ENCODE assay signal across 19 cellular contexts in the genomic region with DNA sequence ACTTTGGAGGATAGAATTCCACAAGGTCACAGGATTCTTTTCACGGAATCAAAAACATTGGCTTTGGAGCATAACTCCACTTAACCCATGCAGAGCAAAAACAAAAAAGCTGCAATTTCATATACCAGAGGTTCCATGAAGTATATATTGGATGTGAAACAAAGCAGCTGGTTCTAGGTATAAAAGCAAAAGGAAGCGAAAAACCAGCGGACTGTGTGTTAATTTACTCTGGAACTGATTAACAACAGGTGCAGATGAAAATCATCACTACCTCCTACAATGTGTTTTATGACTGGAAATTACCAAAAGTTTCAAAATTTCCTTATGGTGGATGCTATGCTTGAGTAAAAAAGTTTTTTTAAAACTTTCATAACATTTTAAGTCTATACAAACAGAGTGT.
DNase-seq lines count a peak whose midpoint lies in the region; ATAC-seq, FAIRE-seq and TF ChIP-seq lines count a peak whose summit lies in the region.
"Had no signal": no experiment of that assay in that cellular context is flagged by ENCODE, and none has a peak within 500 bp of the region (broad histone marks: within the 10 kb centered on the region; RNA-seq: fewer than 3 reads in every experiment).

No MANE protein-coding gene starts in this region.

- DNase-seq in D721Med (ENCODE audit: insufficient read length, low spot score) = no peak
- peak; percentile 1 for DNase-seq in astrocyte of the cerebellum (ENCODE audit: low read depth)
- DNase-seq in T-helper 1 cell = no peak
- DNase-seq in NCI-H774 (lab: John Stamatoyannopoulos, UW) = no peak
- no peak for DNase-seq in activated CD8-positive, alpha-beta memory T cell treated with anti-CD3 and anti-CD28 coated beads, Interleukin-2, amount 50 U/mL, for 4 hours
- DNase-seq in activated naive CD4-positive, alpha-beta T cell treated with anti-CD3 and anti-CD28 coated beads, Interleukin-2, amount 50 U/mL, for 16 hours = no peak
- DNase-seq: activated CD4-positive, CD25-positive, alpha-beta regulatory T cell treated with anti-CD3 and anti-CD28 coated beads, Interleukin-2, amount 50 U/mL, for 72 hours; central memory CD4-positive, alpha-beta T cell; lower lobe of right lung; NCI-H1092; NCI-H526 treated with DMSO at 0.1 percent for 48 hours had no signal

- peak; percentile 51 for ATAC-seq in GM19324 (IDR thresholded peaks at IDR 0.05; ENCODE audit: low FRiP score, unreplicated experiment)
- ATAC-seq in HG02798 (IDR thresholded peaks at IDR 0.05; ENCODE audit: poor library complexity, unreplicated experiment) = peak; percentile 44
- ATAC-seq: A549; activated T-helper 17 cell treated with anti-CD3 and anti-CD28 coated beads, Interleukin-2, amount 50 U/mL, for 72 hours; lower lobe of right lung had no signal

- FAIRE-seq in D721Med (lab: Jason Lieb, UNC) = peak; percentile 98
- FAIRE-seq: A549, GM12891 had no signal

- TF ChIP-seq CTCF in D721Med (IDR thresholded peaks at IDR 0.05; ENCODE audit: insufficient read depth, missing control alignments) (no peak), astrocyte of the cerebellum (IDR thresholded peaks at IDR 0.05; ENCODE audit: low read depth, low read length, missing control alignments) (no peak)

- in situ Hi-C loops in astrocyte of the cerebellum (cut with HindIII; ENCODE audit: low sequenced_read_pairs) = no loop called here

- no peak overlapping the region for H3K4me3 ChIP-seq in astrocyte of the cerebellum (ENCODE audit: low read depth, low read length)
- H3K4me3 ChIP-seq: A549; BLaER1 treated with 17β-estradiol and CSF1 and Interleukin-3, amounts not matched to agents 10 nM and 100 nM; esophagus muscularis mucosa; lower lobe of right lung; SJSA1 had no signal
